8 cellular contexts compared by ENCODE assay signal in the genomic region with DNA sequence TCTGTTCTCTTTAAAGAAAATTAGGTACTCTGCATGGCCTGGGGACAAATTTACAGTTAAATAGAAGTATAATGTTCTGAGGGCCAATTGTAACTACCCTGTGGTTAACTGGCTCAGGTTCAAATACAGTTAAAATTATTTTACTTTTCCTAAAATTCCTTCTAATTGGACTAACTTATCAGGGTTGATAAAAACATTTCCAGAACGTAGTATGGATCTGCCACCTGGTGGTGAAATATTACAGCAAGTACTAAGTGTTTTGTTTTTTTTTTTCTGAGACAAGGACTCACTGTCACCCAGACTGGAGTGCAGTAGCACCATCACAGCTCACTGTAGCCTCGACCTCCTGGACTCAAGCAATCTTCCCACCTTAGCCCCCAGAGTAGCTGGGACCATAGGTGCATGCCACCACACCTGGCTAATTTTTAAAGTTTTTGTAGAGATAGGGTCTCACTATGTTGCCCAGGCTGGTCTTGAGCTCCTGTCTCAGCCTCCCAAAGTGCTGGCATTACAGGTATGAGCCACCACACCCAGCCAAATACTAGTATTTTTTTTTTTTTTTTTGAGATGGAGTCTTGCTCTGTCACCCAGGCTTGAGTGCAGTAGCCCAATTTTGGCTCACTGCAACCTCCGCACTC. TPM values are rescaled to one million over a fixed set of nuclear protein-coding genes. Genes with fewer than 3 reads are reported as not detected.
DNase-seq lines count a peak whose midpoint lies in the region; ATAC-seq and TF ChIP-seq lines count a peak whose summit lies in the region.

No MANE protein-coding gene starts in this region.

- intact Hi-C loops in A673 (cut with micrococcal nuclease; ENCODE audit: unreplicated experiment), result loop anchor here (2.0 to 10.0 kb wide), 2 partner anchors 285 to 357 kb away; no protein-coding TSS in a partner anchor

- H3K27me3 ChIP-seq in A673 (replicated peaks; ENCODE audit: insufficient read depth, low read depth, low read length, poor library complexity) (no peaks in the 10 kb centered on the region), suprapubic skin (no peaks in the 10 kb centered on the region)

- H3K27ac ChIP-seq in A673 (ENCODE audit: low read depth, low read length, poor library complexity, severe bottlenecking), result no peak overlapping the region
- H3K27ac ChIP-seq in suprapubic skin, result no peak overlapping the region

- no peaks in the 10 kb centered on the region for H3K9me3 ChIP-seq in A673 (ENCODE audit: low read depth, low read length, poor library complexity, severe bottlenecking)
- no peaks in the 10 kb centered on the region for H3K9me3 ChIP-seq in suprapubic skin

- in situ Hi-C loops in G401 (cut with HindIII; ENCODE audit: low sequenced_read_pairs), result no loop called here
- in situ Hi-C loops in astrocyte of the cerebellum (cut with HindIII; ENCODE audit: low sequenced_read_pairs), result no loop called here

- no peak for TF ChIP-seq POLR2A in suprapubic skin (IDR thresholded peaks at IDR 0.05)

- DNase-seq in A673 (ENCODE audit: low spot score), result peak; percentile 73
- peak; percentile 83 for DNase-seq in G401 (ENCODE audit: low spot score)
- peak; percentile 4 for DNase-seq in NCI-H2081 treated with DMSO at 0.1 percent for 48 hours (lab: John Stamatoyannopoulos, UW)
- peak; percentile 56 for DNase-seq in astrocyte of the cerebellum (ENCODE audit: low read depth)
- peak; percentile 85 for DNase-seq in inferior parietal cortex (ENCODE audit: extremely low spot score)
- no peak for DNase-seq in suprapubic skin (ENCODE audit: low spot score in 2 of 2)

- CTCF ChIA-PET in A673 (lab: Charles Lee), result interaction anchor here (0.7 to 0.9 kb wide), 2 partner anchors 27 to 360 kb away, joined by 3 to 7 read pairs; no protein-coding TSS in a partner anchor

- ATAC-seq in HG02970 (IDR thresholded peaks at IDR 0.05; ENCODE audit: low FRiP score, unreplicated experiment) (no peak), HG02798 (IDR thresholded peaks at IDR 0.05; ENCODE audit: poor library complexity, unreplicated experiment) (no peak)

- peaks cover 43% of the 10 kb centered on the region for H3K4me1 ChIP-seq in A673 (ENCODE audit: insufficient read depth, low read length, poor library complexity, severe bottlenecking)
- H3K4me1 ChIP-seq in suprapubic skin, result peaks cover 39% of the 10 kb centered on the region

- POLR2A ChIA-PET in A673 (lab: Charles Lee; ENCODE audit: low non-redundant PET), result no interaction called here

- BruUV-seq in A673 (replicated peaks; lab: Mats Ljungman, UMichigan), result no TSS peak

- H3K4me3 ChIP-seq in A673 (ENCODE audit: low read depth, low read length, poor library complexity, severe bottlenecking), result no peak overlapping the region
- no peak overlapping the region for H3K4me3 ChIP-seq in astrocyte of the cerebellum (ENCODE audit: low read depth, low read length)
- H3K4me3 ChIP-seq in suprapubic skin, result no peak overlapping the region

- H3K36me3 ChIP-seq in A673 (ENCODE audit: insufficient read depth, low read length, poor library complexity, severe bottlenecking), result no peaks in the 10 kb centered on the region
- no peaks in the 10 kb centered on the region for H3K36me3 ChIP-seq in suprapubic skin

- 33% methylated on average over 3 of the region's 3 CpGs for WGBS in suprapubic skin

- TF ChIP-seq CTCF in A673 (conservative IDR thresholded peaks at IDR 0.05; ENCODE audit: low read depth, low read length) (peak; percentile 72), astrocyte of the cerebellum (IDR thresholded peaks at IDR 0.05; ENCODE audit: low read depth, low read length, missing control alignments) (peak; percentile 50), suprapubic skin (IDR thresholded peaks at IDR 0.05) (peak; percentile 57 to 67)

- TF ChIP-seq EP300 in suprapubic skin (IDR thresholded peaks at IDR 0.05), result no peak

RNA-seq across cellular contexts. Expression of gene NEO1, which starts 29.2 kb away (rescaled TPM):
- total RNA-seq in A673 (2021) (63.7 and 72.6 TPM in 2 replicates), suprapubic skin (100 to 1,000 TPM in 3 of 4 donors, 10 to 100 TPM in 1; 74.0 to 117 (median 107) TPM)
- total RNA-seq in G401 (2014; rRNA removed; shearing (Covaris generic)), result 0.81 and 0.98 TPM in 2 replicates

Comparison
In these comparisons a context has a peak if more than half of its experiments do, and no peak if none do; other contexts are left out.
1. DNase-seq: peak in A673 (single experiment), G401 (single experiment), NCI-H2081 treated with DMSO at 0.1 percent for 48 hours (single experiment), astrocyte of the cerebellum (single experiment) and inferior parietal cortex (single experiment); none in suprapubic skin (0 of 2).
2. RNA of gene NEO1, which starts 29.2 kb away (total RNA-seq): 74.0 to 117 TPM in suprapubic skin and 63.7 to 72.6 TPM in A673; 0.81 to 0.98 TPM in G401; every median in the first group is over 10 times any median in the second.
3. Peak in every context shown above with its lines, with median percentiles within 50 percentile points of each other: CTCF ChIP-seq.